In genomic region chr16:12767897-12768296, GRCh38 we compare ENCODE assay signal across 24 cellular contexts. TPM values are rescaled to one million over a fixed set of nuclear protein-coding genes. Genes with fewer than 3 reads are reported as not detected.
DNase-seq lines count a peak whose midpoint lies in the region; ATAC-seq and TF ChIP-seq lines count a peak whose summit lies in the region.
"Had no signal": no experiment of that assay in that cellular context is flagged by ENCODE, and none has a peak within 500 bp of the region (broad histone marks: within the 10 kb centered on the region; RNA-seq: fewer than 3 reads in every experiment).

No MANE protein-coding gene starts in this region.

- H3K36me3 ChIP-seq in HAP-1 (replicated peaks), result no peaks in the 10 kb centered on the region
- H3K36me3 ChIP-seq: gastroesophageal sphincter, sigmoid colon had no signal

- no peaks in the 10 kb centered on the region for H3K36me3 Mint-ChIP-seq in activated T-cell treated with anti-CD3 and anti-CD28 coated beads, Interleukin-2, amount 50 U/mL, for 72 hours (ENCODE audit: insufficient read depth in 2 of 2)
- H3K36me3 Mint-ChIP-seq in T-helper 17 cell (ENCODE audit: low read depth) (peaks cover 2% of the 10 kb centered on the region), nephron progenitor cell (ENCODE audit: low read depth) (no peaks in the 10 kb centered on the region)

- H3K27me3 ChIP-seq in HAP-1 (ENCODE audit: low read depth), result no peaks in the 10 kb centered on the region
- H3K27me3 ChIP-seq: gastroesophageal sphincter, sigmoid colon had no signal

- H3K9me3 Mint-ChIP-seq in activated T-cell treated with anti-CD3 and anti-CD28 coated beads, Interleukin-2, amount 50 U/mL, for 72 hours, result peaks cover 0 to 1% of the 10 kb centered on the region in 2 donors
- H3K9me3 Mint-ChIP-seq in nephron progenitor cell, result no peaks in the 10 kb centered on the region
- H3K9me3 Mint-ChIP-seq: activated T-cell treated with anti-CD3 and anti-CD28 coated beads, Interleukin-2, amount 50 U/mL, for 24 hours; nephron; stimulated activated memory B cell treated with anti-CD40 and anti-IgM and Interleukin-4, amounts not matched to agents 10 μg/mL and 1 μg/mL and 100 μg/mL, for 72 hours had no signal

- H3K9me3 ChIP-seq in T-helper 17 cell (ENCODE audit: control insufficient read depth, low read length, poor library complexity, severe bottlenecking) (no peaks in the 10 kb centered on the region), HAP-1 (0 out of 2 replicates have a peak, but pooled peaks cover 3% of the 10 kb centered on the region)
- H3K9me3 ChIP-seq: gastroesophageal sphincter, sigmoid colon, thoracic aorta had no signal

- H3K4me1 Mint-ChIP-seq in activated T-cell treated with anti-CD3 and anti-CD28 coated beads, Interleukin-2, amount 50 U/mL, for 72 hours (ENCODE audit: low read depth), result peaks cover 18% of the 10 kb centered on the region
- peaks cover 11% of the 10 kb centered on the region for H3K4me1 Mint-ChIP-seq in T-helper 17 cell
- H3K4me1 Mint-ChIP-seq in nephron progenitor cell, result peaks cover 12% of the 10 kb centered on the region
- H3K4me1 Mint-ChIP-seq: nephron; stimulated activated memory B cell treated with anti-CD40 and anti-IgM and Interleukin-4, amounts not matched to agents 10 μg/mL and 1 μg/mL and 100 μg/mL, for 72 hours had no signal

- H3K4me3 ChIP-seq in HAP-1, result no peak overlapping the region
- H3K4me3 ChIP-seq: gastroesophageal sphincter, GM12878, sigmoid colon, thoracic aorta had no signal

- no peak for TF ChIP-seq CTCF in nephron progenitor cell (IDR thresholded peaks at IDR 0.05)

- H3K4me1 ChIP-seq in HAP-1, result no peaks in the 10 kb centered on the region
- H3K4me1 ChIP-seq: gastroesophageal sphincter, sigmoid colon had no signal

- no peak for DNase-seq in activated T-cell treated with anti-CD3 and anti-CD28 coated beads, Interleukin-2, amount 50 U/mL, for 72 hours
- DNase-seq in activated T-cell treated with anti-CD3 and anti-CD28 coated beads for 4 hours, result no peak
- no peak for DNase-seq in T-helper 17 cell
- DNase-seq in amniotic epithelial cell (ENCODE audit: low read depth), result peak; percentile 75
- DNase-seq in nephron progenitor cell, result no peak
- DNase-seq in HAP-1 (ENCODE audit: low spot score in 2 of 2), result no peak
- DNase-seq in activated gamma-delta T cell treated with Interleukin-2 at 50 U/mL for 16 hours, result no peak
- DNase-seq: activated CD4-positive, alpha-beta T cell treated with anti-CD3 and anti-CD28 coated beads, Interleukin-2, amount 50 U/mL, for 1 hour; activated T-cell treated with anti-CD3 and anti-CD28 coated beads, Interleukin-2, amount 50 U/mL, for 24 hours; C1 segment of cervical spinal cord; dermis blood vessel endothelial cell; DMS 273 treated with DMSO at 0.1 percent for 48 hours; NCI-H1930; NCI-H2227 treated with DMSO at 0.1 percent for 48 hours; NCI-H774; posterior cingulate gyrus; sigmoid colon had no signal

- no peaks in the 10 kb centered on the region for H3K27me3 Mint-ChIP-seq in activated T-cell treated with anti-CD3 and anti-CD28 coated beads, Interleukin-2, amount 50 U/mL, for 72 hours (ENCODE audit: low read depth)
- H3K27me3 Mint-ChIP-seq in T-helper 17 cell (no peaks in the 10 kb centered on the region), nephron progenitor cell (ENCODE audit: low read depth, poor library complexity) (no peaks in the 10 kb centered on the region)
- H3K27me3 Mint-ChIP-seq: activated T-cell treated with anti-CD3 and anti-CD28 coated beads, Interleukin-2, amount 50 U/mL, for 24 hours; stimulated activated memory B cell treated with anti-CD40 and anti-IgM and Interleukin-4, amounts not matched to agents 10 μg/mL and 1 μg/mL and 100 μg/mL, for 72 hours had no signal

- peak; percentile 39 to 67 for ATAC-seq in activated T-cell treated with anti-CD3 and anti-CD28 coated beads, Interleukin-2, amount 50 U/mL, for 72 hours (replicated peaks in 1 of 2)
- ATAC-seq in T-helper 17 cell (no peak), GM19463 (IDR thresholded peaks at IDR 0.05; ENCODE audit: unreplicated experiment) (no peak)
- ATAC-seq: gastroesophageal sphincter; GM12878; Right ventricle myocardium inferior; stimulated activated memory B cell treated with anti-CD40 and anti-IgM and Interleukin-4, amounts not matched to agents 10 μg/mL and 1 μg/mL and 100 μg/mL, for 72 hours had no signal

- in situ Hi-C loops in HAP-1 (cut with MboI; ENCODE audit: low sequenced_read_pairs), result no loop called here

- H3K27ac Mint-ChIP-seq in activated T-cell treated with anti-CD3 and anti-CD28 coated beads, Interleukin-2, amount 50 U/mL, for 72 hours, result peak overlapping the region; percentile 82
- H3K27ac Mint-ChIP-seq in T-helper 17 cell (peak overlapping the region; percentile 1), nephron progenitor cell (peak overlapping the region; percentile 4)
- H3K27ac Mint-ChIP-seq: activated T-cell treated with anti-CD3 and anti-CD28 coated beads, Interleukin-2, amount 50 U/mL, for 24 hours; nephron; stimulated activated memory B cell treated with anti-CD40 and anti-IgM and Interleukin-4, amounts not matched to agents 10 μg/mL and 1 μg/mL and 100 μg/mL, for 72 hours had no signal

- H3K4me3 Mint-ChIP-seq in activated T-cell treated with anti-CD3 and anti-CD28 coated beads, Interleukin-2, amount 50 U/mL, for 72 hours, result peak overlapping the region; percentile 54 to 63
- H3K4me3 Mint-ChIP-seq in T-helper 17 cell, result peak overlapping the region; percentile 19
- no peak overlapping the region for H3K4me3 Mint-ChIP-seq in nephron progenitor cell
- H3K4me3 Mint-ChIP-seq: activated T-cell treated with anti-CD3 and anti-CD28 coated beads, Interleukin-2, amount 50 U/mL, for 24 hours; nephron; stimulated activated memory B cell treated with anti-CD40 and anti-IgM and Interleukin-4, amounts not matched to agents 10 μg/mL and 1 μg/mL and 100 μg/mL, for 72 hours had no signal

RNA-seq across cellular contexts. Expression of gene CPPED1, which starts 35.8 kb away (rescaled TPM):
- 10 to 100 TPM; 10.5 to 15.8 TPM for total RNA-seq in activated T-cell treated with anti-CD3 and anti-CD28 coated beads, Interleukin-2, amount 50 U/mL, for 72 hours
- 10 to 100 TPM in 1 of 2 donors, 1 to 10 TPM in 1; 8.7 to 10.1 TPM for total RNA-seq in T-helper 17 cell

Comparison
In these comparisons a context has a peak if more than half of its experiments do, and no peak if none do; other contexts are left out.
1. ATAC-seq: peak in activated T-cell treated with anti-CD3 and anti-CD28 coated beads, Interleukin-2, amount 50 U/mL, for 72 hours (2 of 2); none in T-helper 17 cell (single experiment) and GM19463 (single experiment).
2. H3K27ac Mint-ChIP-seq: peak in every context shown above with its lines; median percentile 82 in activated T-cell treated with anti-CD3 and anti-CD28 coated beads, Interleukin-2, amount 50 U/mL, for 72 hours; 4 in nephron progenitor cell; 1 in T-helper 17 cell.